In genomic region chr13:40402931-40403412, GRCh38 we compare ENCODE assay signal across 8 cellular contexts.
A peak's percentile ranks its signal among the peaks of the same experiment; 100 is the strongest.
DNase-seq lines count a peak whose midpoint lies in the region; ATAC-seq and TF ChIP-seq lines count a peak whose summit lies in the region.
"Had no signal": no experiment of that assay in that cellular context is flagged by ENCODE, and none has a peak within 500 bp of the region (broad histone marks: within the 10 kb centered on the region; RNA-seq: fewer than 3 reads in every experiment).

No MANE protein-coding gene starts in this region.

- H3K4me1 ChIP-seq in tibial artery = peaks cover 0 to 30% (median 16%) of the 10 kb centered on the region in 4 donors

- intact Hi-C loops in tibial artery (cut with DNase I; ENCODE audit: low total_unique reads) = no loop called here

- peak overlapping the region; percentile 7 for H3K4me3 ChIP-seq in NB4 (ENCODE audit: low read depth, low read length)
- no peak overlapping the region for H3K4me3 ChIP-seq in choroid plexus epithelial cell (ENCODE audit: low read depth, low read length)
- no peak overlapping the region for H3K4me3 ChIP-seq in tibial artery
- H3K4me3 ChIP-seq in WERI-Rb-1 (ENCODE audit: low read depth, low read length) = no peak overlapping the region

- TF ChIP-seq CTCF in NB4 (IDR thresholded peaks at IDR 0.05; ENCODE audit: low read depth, low read length) (no peak), choroid plexus epithelial cell (conservative IDR thresholded peaks at IDR 0.05; ENCODE audit: low read depth, low read length) (no peak), tibial artery (IDR thresholded peaks at IDR 0.05) (no peak), WERI-Rb-1 (IDR thresholded peaks at IDR 0.05; ENCODE audit: low read depth, low read length) (no peak)

- no peak for ATAC-seq in GM18873 (IDR thresholded peaks at IDR 0.05; ENCODE audit: low FRiP score, unreplicated experiment)

- no peaks in the 10 kb centered on the region for H3K36me3 ChIP-seq in tibial artery
- no peaks in the 10 kb centered on the region for H3K36me3 ChIP-seq in WERI-Rb-1

- H3K27ac ChIP-seq in tibial artery (peak overlapping the region; percentile 37 to 67), WERI-Rb-1 (no peak overlapping the region)

- DNase-seq in NB4 (ENCODE audit: low read depth) = peak; percentile 39
- peak; percentile 92 for DNase-seq in choroid plexus epithelial cell (ENCODE audit: low read depth)
- DNase-seq in lung microvascular endothelial cell (ENCODE audit: low read depth in 2 of 2) = peak; percentile 82 to 89
- DNase-seq in tibial artery = no peak
- DNase-seq in WERI-Rb-1 = no peak
- DNase-seq in mesenteric fat pad (ENCODE audit: low spot score) = no peak
- DNase-seq: NK-92 treated with Interleukin-12 subunit alpha and Interleukin-12 subunit beta, amount 100 ng/mL, for 24 hours had no signal

- H3K9me3 ChIP-seq in tibial artery (no peaks in the 10 kb centered on the region), WERI-Rb-1 (ENCODE audit: severe bottlenecking) (no peaks in the 10 kb centered on the region)

- no peaks in the 10 kb centered on the region for H3K27me3 ChIP-seq in tibial artery
- no peaks in the 10 kb centered on the region for H3K27me3 ChIP-seq in WERI-Rb-1 (ENCODE audit: insufficient read depth, low read depth, severe bottlenecking)

- TF ChIP-seq POLR2A in NB4 (IDR thresholded peaks at IDR 0.05; ENCODE audit: extremely low read depth, insufficient read length) = no peak

Comparison
In these comparisons a context has a peak if more than half of its experiments do, and no peak if none do; other contexts are left out.
1. DNase-seq: peak in NB4 (single experiment), choroid plexus epithelial cell (single experiment) and lung microvascular endothelial cell (2 of 2); none in tibial artery (0 of 2), WERI-Rb-1 (single experiment) and mesenteric fat pad (single experiment).